8 cellular contexts compared by ENCODE assay signal in the genomic region with DNA sequence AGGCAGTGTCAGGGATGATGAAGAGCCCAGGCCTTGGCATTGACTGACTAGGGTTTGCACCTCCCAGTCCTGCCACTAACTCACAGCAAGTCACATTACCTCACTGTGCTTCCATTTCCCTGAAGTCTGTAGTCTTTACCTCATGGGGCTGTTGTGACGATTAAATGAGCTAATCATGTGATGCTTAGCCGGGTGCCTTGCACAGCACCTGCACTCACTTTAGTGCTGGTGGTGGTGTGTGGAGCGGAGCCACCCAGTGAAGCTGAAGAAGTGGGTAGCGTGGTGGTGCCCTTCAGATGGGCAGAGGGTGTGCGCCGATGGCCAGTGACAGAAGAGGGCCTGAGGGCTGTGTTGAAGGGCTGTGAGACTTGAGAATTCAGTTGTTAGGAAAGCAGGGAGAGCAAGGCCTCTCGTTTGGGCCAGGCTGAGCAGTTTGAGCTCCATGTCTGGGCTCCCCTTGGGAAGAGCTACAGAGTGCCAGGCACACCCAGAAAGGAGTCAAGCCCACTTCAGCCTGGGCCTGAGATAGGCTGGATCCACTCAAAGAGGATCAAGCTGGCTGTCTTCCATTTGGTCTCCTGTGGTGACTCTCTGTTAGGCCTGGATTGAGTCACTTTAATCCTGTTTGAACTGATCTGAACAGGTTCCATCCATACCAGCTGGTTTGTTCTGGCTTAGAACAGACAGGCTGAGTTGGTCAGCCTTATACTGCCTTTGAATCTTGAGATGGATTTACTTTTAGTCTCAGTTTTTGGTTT. TPM values are rescaled to one million over a fixed set of nuclear protein-coding genes. Genes with fewer than 3 reads are reported as not detected.
DNase-seq lines count a peak whose midpoint lies in the region; ATAC-seq and TF ChIP-seq lines count a peak whose summit lies in the region.
"Had no signal": no experiment of that assay in that cellular context is flagged by ENCODE, and none has a peak within 500 bp of the region (broad histone marks: within the 10 kb centered on the region; RNA-seq: fewer than 3 reads in every experiment).

No MANE protein-coding gene starts in this region.

- H3K36me3 ChIP-seq in MG63 (no peaks in the 10 kb centered on the region), upper lobe of right lung (no peaks in the 10 kb centered on the region)

- TF ChIP-seq CTCF in upper lobe of right lung (IDR thresholded peaks at IDR 0.05), result no peak

- DNase-seq in MG63 (peak; percentile 76), astrocyte of the hippocampus (ENCODE audit: low read depth, low spot score) (peak; percentile 62), iris pigment epithelial cell (ENCODE audit: low read depth) (peak; percentile 57), upper lobe of right lung (no peak), iPS-NIHi7 (ENCODE audit: extremely low spot score) (no peak), mesenteric fat pad (ENCODE audit: low spot score) (no peak)
- DNase-seq in activated effector memory CD4-positive, alpha-beta T cell treated with anti-CD3 and anti-CD28 coated beads, Interleukin-2, amount 50 U/mL, for 16 hours, result no peak
- DNase-seq: activated CD4-positive, alpha-beta memory T cell treated with anti-CD3 and anti-CD28 coated beads, Interleukin-2, amount 10 ng/mL, durations not matched to agents 7 days and 5 days had no signal

- H3K9me3 ChIP-seq in MG63, result no peaks in the 10 kb centered on the region
- no peaks in the 10 kb centered on the region for H3K9me3 ChIP-seq in upper lobe of right lung

- H3K27me3 ChIP-seq in MG63 (no peaks in the 10 kb centered on the region), upper lobe of right lung (no peaks in the 10 kb centered on the region)

- ATAC-seq in upper lobe of right lung, result peak; percentile 53

- intact Hi-C loops in upper lobe of right lung (cut with DNase I), result no loop called here

- H3K4me3 ChIP-seq in MG63 (no peak overlapping the region), upper lobe of right lung (no peak overlapping the region)

- no peak overlapping the region for H3K27ac ChIP-seq in upper lobe of right lung

- no peaks in the 10 kb centered on the region for H3K4me1 ChIP-seq in upper lobe of right lung

RNA-seq across cellular contexts. Expression of gene RALGPS1, which starts 42.5 kb away (rescaled TPM):
- 0.03 and 0.37 TPM in 2 replicates for total RNA-seq in MG63 (2014; rRNA removed; shearing (Covaris generic); ENCODE audit: low replicate concordance)
- total RNA-seq in upper lobe of right lung, result 15.9 TPM
- 4.8 TPM for total RNA-seq in mesenteric fat pad

Comparison
In these comparisons a context has a peak if more than half of its experiments do, and no peak if none do; other contexts are left out.
1. DNase-seq: peak in MG63 (single experiment), astrocyte of the hippocampus (single experiment) and iris pigment epithelial cell (single experiment); none in upper lobe of right lung (single experiment), iPS-NIHi7 (single experiment), activated effector memory CD4-positive, alpha-beta T cell treated with anti-CD3 and anti-CD28 coated beads, Interleukin-2, amount 50 U/mL, for 16 hours (single experiment) and mesenteric fat pad (single experiment).